Comparison of ENCODE assay signal across 13 cellular contexts in genomic region chr11:62295504-62295903, GRCh38. TPM values are rescaled to one million over a fixed set of nuclear protein-coding genes. Genes with fewer than 3 reads are reported as not detected.
DNase-seq lines count a peak whose midpoint lies in the region; ATAC-seq and TF ChIP-seq lines count a peak whose summit lies in the region.
"Had no signal": no experiment of that assay in that cellular context is flagged by ENCODE, and none has a peak within 500 bp of the region (broad histone marks: within the 10 kb centered on the region; RNA-seq: fewer than 3 reads in every experiment).

No MANE protein-coding gene starts in this region.

- DNase-seq in ACHN: peak; percentile 15
- DNase-seq in KBM-7: peak; percentile 18
- peak; percentile 6 for DNase-seq in astrocyte of the cerebellum (ENCODE audit: low read depth)
- peak; percentile 14 for DNase-seq in kidney epithelial cell (ENCODE audit: low read depth)
- no peak for DNase-seq in stimulated activated CD4-positive, alpha-beta T cell treated with anti-CD3 and anti-CD28 coated beads, Interleukin-2, amount 100 ng/mL, for 24 hours
- no peak for DNase-seq in SIG-M5 treated with dmso at 0.1 percent for 504 hours (lab: John Stamatoyannopoulos, UW; ENCODE audit: unreplicated experiment)
- DNase-seq: NCI-H2171 treated with DMSO at 0.1 percent for 48 hours had no signal

- ATAC-seq in GM18520 (IDR thresholded peaks at IDR 0.05; ENCODE audit: unreplicated experiment): no peak
- ATAC-seq in GM19324 (IDR thresholded peaks at IDR 0.05; ENCODE audit: low FRiP score, unreplicated experiment): no peak

- no peak overlapping the region for H3K4me3 ChIP-seq in astrocyte of the cerebellum (ENCODE audit: low read depth, low read length)
- no peak overlapping the region for H3K4me3 ChIP-seq in kidney epithelial cell (ENCODE audit: low read depth, low read length)

- in situ Hi-C loops in ACHN (cut with HindIII; ENCODE audit: low pct_ligation_motif_present, low pct_unique_long_range_greater_than_20kb, low sequenced_read_pairs): no loop called here
- in situ Hi-C loops in KBM-7 (cut with MboI; ENCODE audit: low pct_unique_long_range_greater_than_20kb, low sequenced_read_pairs): no loop called here
- in situ Hi-C loops in astrocyte of the cerebellum (cut with HindIII; ENCODE audit: low sequenced_read_pairs): no loop called here

- TF ChIP-seq CTCF in astrocyte of the cerebellum (IDR thresholded peaks at IDR 0.05; ENCODE audit: low read depth, low read length, missing control alignments): no peak
- TF ChIP-seq CTCF in kidney epithelial cell (IDR thresholded peaks at IDR 0.05; ENCODE audit: insufficient read depth, low read length, poor library complexity, severe bottlenecking): no peak

- H3K36me3 ChIP-seq in kidney epithelial cell (ENCODE audit: control insufficient read depth, insufficient read depth, low read length): no peaks in the 10 kb centered on the region

- peaks cover 3% of the 10 kb centered on the region for H3K27me3 ChIP-seq in kidney epithelial cell (ENCODE audit: control insufficient read depth, insufficient read depth, low read length)

RNA-seq across cellular contexts. Expression of gene SCGB1D4, which starts 3.4 kb away (rescaled TPM):
- not detected in 2 replicates for total RNA-seq in kidney epithelial cell
- total RNA-seq: activated T-helper 2 cell treated with anti-CD3 and anti-CD28 coated beads, Interferon-gamma antibody, Interleukin-2, Interleukin-4, amounts not matched to agents 10 μg/mL and 5 μg/mL and 100 μg/mL, durations not matched to agents 14 hours and 24 hours and 36 hours; CD4-positive, CD25-positive, alpha-beta regulatory T cell; mononuclear cell; T-helper 1 cell treated with Interleukin-12 subunit alpha and Interleukin-12 subunit beta and Interleukin-4 antibody, amounts not matched to agents 30 ng/mL and 1 ng/mL, for 36 hours had no signal

RNA-seq across cellular contexts. Expression of gene SCGB2A2, which starts 25.5 kb away (rescaled TPM):
- not detected in 2 replicates for total RNA-seq in kidney epithelial cell
- total RNA-seq: activated T-helper 2 cell treated with anti-CD3 and anti-CD28 coated beads, Interferon-gamma antibody, Interleukin-2, Interleukin-4, amounts not matched to agents 10 μg/mL and 5 μg/mL and 100 μg/mL, durations not matched to agents 14 hours and 24 hours and 36 hours; CD4-positive, CD25-positive, alpha-beta regulatory T cell; mononuclear cell; T-helper 1 cell treated with Interleukin-12 subunit alpha and Interleukin-12 subunit beta and Interleukin-4 antibody, amounts not matched to agents 30 ng/mL and 1 ng/mL, for 36 hours had no signal

RNA-seq across cellular contexts. Expression of gene ASRGL1, which starts 41.7 kb away (rescaled TPM):
- total RNA-seq in kidney epithelial cell: 20.3 and 21.7 TPM in 2 replicates

RNA-seq across cellular contexts. Expression of gene SCGB1D2, which starts 53.5 kb away (rescaled TPM):
- not detected in 2 replicates for total RNA-seq in kidney epithelial cell
- total RNA-seq: activated T-helper 2 cell treated with anti-CD3 and anti-CD28 coated beads, Interferon-gamma antibody, Interleukin-2, Interleukin-4, amounts not matched to agents 10 μg/mL and 5 μg/mL and 100 μg/mL, durations not matched to agents 14 hours and 24 hours and 36 hours; CD4-positive, CD25-positive, alpha-beta regulatory T cell; mononuclear cell; T-helper 1 cell treated with Interleukin-12 subunit alpha and Interleukin-12 subunit beta and Interleukin-4 antibody, amounts not matched to agents 30 ng/mL and 1 ng/mL, for 36 hours had no signal

Comparison
In these comparisons a context has a peak if more than half of its experiments do, and no peak if none do; other contexts are left out.
1. DNase-seq: peak in ACHN (single experiment), KBM-7 (single experiment), astrocyte of the cerebellum (single experiment) and kidney epithelial cell (single experiment); none in stimulated activated CD4-positive, alpha-beta T cell treated with anti-CD3 and anti-CD28 coated beads, Interleukin-2, amount 100 ng/mL, for 24 hours (0 of 2) and SIG-M5 treated with dmso at 0.1 percent for 504 hours (single experiment).